19 cellular contexts compared by ENCODE assay signal in the genomic region with DNA sequence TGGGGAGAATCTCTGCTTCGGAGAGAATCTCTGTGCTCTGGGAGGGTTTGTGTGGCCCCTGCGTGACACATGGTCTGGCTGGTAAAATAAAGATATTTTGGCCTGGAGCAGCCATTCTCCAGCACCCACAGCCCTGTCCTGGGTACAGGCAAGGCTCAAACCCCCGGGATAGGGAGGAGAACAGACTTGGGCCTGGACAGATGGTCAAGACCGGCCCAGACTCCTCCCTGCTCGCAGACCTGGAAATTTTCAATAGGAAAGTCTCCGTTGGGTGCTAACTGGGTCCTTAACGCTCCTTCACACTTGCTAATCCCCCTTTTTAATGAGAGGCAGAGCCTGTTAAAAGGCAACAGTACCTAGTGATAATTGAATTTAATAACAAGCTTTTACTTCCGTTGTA. TPM values are rescaled to one million over a fixed set of nuclear protein-coding genes. Genes with fewer than 3 reads are reported as not detected.
DNase-seq lines count a peak whose midpoint lies in the region; ATAC-seq and TF ChIP-seq lines count a peak whose summit lies in the region.
"Had no signal": no experiment of that assay in that cellular context is flagged by ENCODE, and none has a peak within 500 bp of the region (broad histone marks: within the 10 kb centered on the region; RNA-seq: fewer than 3 reads in every experiment).

No MANE protein-coding gene starts in this region.

- H3K27me3 Mint-ChIP-seq in activated naive CD8-positive, alpha-beta T cell, result peaks cover 14% of the 10 kb centered on the region
- peaks cover 21% of the 10 kb centered on the region for H3K27me3 Mint-ChIP-seq in activated naive CD8-positive, alpha-beta T cell treated with anti-CD3 and anti-CD28 coated beads, Interleukin-2, amount 50 U/mL, for 24 hours
- no peaks in the 10 kb centered on the region for H3K27me3 Mint-ChIP-seq in neural crest cell (ENCODE audit: low read depth)

- peaks cover 4% of the 10 kb centered on the region for H3K9me3 Mint-ChIP-seq in activated naive CD8-positive, alpha-beta T cell (ENCODE audit: low read depth)
- H3K9me3 Mint-ChIP-seq in activated naive CD8-positive, alpha-beta T cell treated with anti-CD3 and anti-CD28 coated beads, Interleukin-2, amount 50 U/mL, for 24 hours, result no peaks in the 10 kb centered on the region
- peaks cover 3% of the 10 kb centered on the region for H3K9me3 Mint-ChIP-seq in neural crest cell

- no peak overlapping the region for H3K9ac ChIP-seq in endocrine pancreas (ENCODE audit: control insufficient read depth, insufficient read depth, low read length)
- H3K9ac ChIP-seq: parathyroid adenoma had no signal

- H3K4me3 ChIP-seq in endocrine pancreas (ENCODE audit: control insufficient read depth, insufficient read depth, low read length) (peak overlapping the region; percentile 1), upper lobe of left lung (no peak overlapping the region), body of pancreas (no peak overlapping the region)

- TF ChIP-seq CTCF in neural crest cell (conservative IDR thresholded peaks at IDR 0.05) (no peak), upper lobe of left lung (IDR thresholded peaks at IDR 0.05) (no peak), body of pancreas (IDR thresholded peaks at IDR 0.05) (no peak)

- H3K27ac Mint-ChIP-seq in activated naive CD8-positive, alpha-beta T cell, result no peak overlapping the region
- no peak overlapping the region for H3K27ac Mint-ChIP-seq in activated naive CD8-positive, alpha-beta T cell treated with anti-CD3 and anti-CD28 coated beads, Interleukin-2, amount 50 U/mL, for 24 hours
- no peak overlapping the region for H3K27ac Mint-ChIP-seq in neural crest cell (ENCODE audit: unreplicated experiment)
- H3K27ac Mint-ChIP-seq: activated T-helper 1 cell treated with anti-CD3 and anti-CD28 coated beads, Interleukin-12 subunit alpha, Interleukin-12 subunit beta, Interleukin-2, Interleukin-4 antibody, amounts not matched to agents 30 ng/mL and 10 ng/mL and 1 ng/mL, durations not matched to agents 14 hours and 24 hours and 36 hours had no signal

- H3K9me3 ChIP-seq in endocrine pancreas (ENCODE audit: control insufficient read depth, low read length), result no peaks in the 10 kb centered on the region
- no peaks in the 10 kb centered on the region for H3K9me3 ChIP-seq in upper lobe of left lung
- peaks cover 0 to 6% (median 0%) of the 10 kb centered on the region in 3 donors for H3K9me3 ChIP-seq in body of pancreas

- intact Hi-C loops in body of pancreas (cut with DNase I), result no loop called here

- 84 to 89% methylated on average over 8 of the region's 8 CpGs for WGBS in upper lobe of left lung, 2 donors
- 67 to 68% methylated on average over 8 of the region's 8 CpGs for WGBS in body of pancreas, 2 donors

- H3K36me3 ChIP-seq in endocrine pancreas (ENCODE audit: control insufficient read depth, insufficient read depth, low read length) (no peaks in the 10 kb centered on the region), upper lobe of left lung (no peaks in the 10 kb centered on the region), body of pancreas (replicated peaks in 1 of 2; ENCODE audit: insufficient read depth in 1 of 2, low read depth in 2 of 2) (no peaks in the 10 kb centered on the region)

- H3K27ac ChIP-seq in upper lobe of left lung (peak overlapping the region in 3 of 4 donors; percentile 69 to 91 (median 87)), body of pancreas (no peak overlapping the region)
- H3K27ac ChIP-seq: parathyroid adenoma had no signal

- no peaks in the 10 kb centered on the region for H3K4me1 ChIP-seq in endocrine pancreas (ENCODE audit: control insufficient read depth, insufficient read depth, low read length)
- peaks cover 8 to 36% (median 18%) of the 10 kb centered on the region in 4 donors for H3K4me1 ChIP-seq in upper lobe of left lung
- peaks cover 17% of the 10 kb centered on the region for H3K4me1 ChIP-seq in body of pancreas
- H3K4me1 ChIP-seq: parathyroid adenoma had no signal

- H3K27me3 ChIP-seq in endocrine pancreas (ENCODE audit: control insufficient read depth, insufficient read depth, low read length) (no peaks in the 10 kb centered on the region), upper lobe of left lung (peaks cover 0 to 18% (median 4%) of the 10 kb centered on the region in 4 donors), body of pancreas (peaks cover 0 to 10% of the 10 kb centered on the region in 2 donors)

- ATAC-seq in activated naive CD8-positive, alpha-beta T cell treated with anti-CD3 and anti-CD28 coated beads, Interleukin-2, amount 50 U/mL, for 24 hours, result no peak
- ATAC-seq in upper lobe of left lung (ENCODE audit: low FRiP score in 2 of 2), result no peak
- no peak for ATAC-seq in GM21390 (IDR thresholded peaks at IDR 0.05; ENCODE audit: unreplicated experiment)
- ATAC-seq in GM18511 (IDR thresholded peaks at IDR 0.05; ENCODE audit: unreplicated experiment), result no peak
- ATAC-seq in body of pancreas, result no peak
- ATAC-seq: activated CD4-positive, CD25-positive, alpha-beta regulatory T cell treated with anti-CD3 and anti-CD28 coated beads, Interleukin-2, amount 50 U/mL, for 24 hours; SK-N-SH treated with all-trans-retinoic acid at 6 μM for 48 hours had no signal

- peaks cover 2% of the 10 kb centered on the region for H3K4me1 Mint-ChIP-seq in activated naive CD8-positive, alpha-beta T cell (ENCODE audit: low read depth)
- no peaks in the 10 kb centered on the region for H3K4me1 Mint-ChIP-seq in activated naive CD8-positive, alpha-beta T cell treated with anti-CD3 and anti-CD28 coated beads, Interleukin-2, amount 50 U/mL, for 24 hours
- peaks cover 10% of the 10 kb centered on the region for H3K4me1 Mint-ChIP-seq in neural crest cell
- H3K4me1 Mint-ChIP-seq: central memory CD8-positive, alpha-beta T cell had no signal

- TF ChIP-seq POLR2A in upper lobe of left lung (IDR thresholded peaks at IDR 0.05) (no peak), body of pancreas (IDR thresholded peaks at IDR 0.05) (no peak)

- DNase-seq in activated naive CD8-positive, alpha-beta T cell treated with anti-CD3 and anti-CD28 coated beads, Interleukin-2, amount 50 U/mL, for 24 hours, result no peak
- DNase-seq in neural crest cell (ENCODE audit: low read depth, low spot score) (no peak), upper lobe of left lung (no peak), body of pancreas (no peak)
- DNase-seq: GDM1; NCI-H748 treated with DMSO at 0.1 percent for 48 hours; stimulated activated CD4-positive, alpha-beta T cell treated with anti-CD3 and anti-CD28 coated beads, Interleukin-4, amount 100 ng/mL, for 24 hours; T-helper 9 cell had no signal

- H3K4me3 Mint-ChIP-seq in activated naive CD8-positive, alpha-beta T cell, result peak overlapping the region; percentile 38
- H3K4me3 Mint-ChIP-seq in activated naive CD8-positive, alpha-beta T cell treated with anti-CD3 and anti-CD28 coated beads, Interleukin-2, amount 50 U/mL, for 24 hours, result no peak overlapping the region
- H3K4me3 Mint-ChIP-seq in neural crest cell, result peak overlapping the region; percentile 78
- H3K4me3 Mint-ChIP-seq: activated T-helper 1 cell treated with anti-CD3 and anti-CD28 coated beads, Interleukin-12 subunit alpha, Interleukin-12 subunit beta, Interleukin-2, Interleukin-4 antibody, amounts not matched to agents 30 ng/mL and 10 ng/mL and 1 ng/mL, durations not matched to agents 14 hours and 24 hours and 36 hours; central memory CD8-positive, alpha-beta T cell had no signal

- no peaks in the 10 kb centered on the region for H3K36me3 Mint-ChIP-seq in activated naive CD8-positive, alpha-beta T cell
- no peaks in the 10 kb centered on the region for H3K36me3 Mint-ChIP-seq in activated naive CD8-positive, alpha-beta T cell treated with anti-CD3 and anti-CD28 coated beads, Interleukin-2, amount 50 U/mL, for 24 hours (ENCODE audit: low read depth)
- peaks cover 9% of the 10 kb centered on the region for H3K36me3 Mint-ChIP-seq in neural crest cell (ENCODE audit: low read depth)

- TF ChIP-seq EP300 in upper lobe of left lung (IDR thresholded peaks at IDR 0.05), result no peak

RNA-seq across cellular contexts. Expression of gene PALM, which starts 2.5 kb away (rescaled TPM):
- total RNA-seq in neural crest cell, result 45.1 and 52.1 TPM in 2 replicates
- 10 to 100 TPM; 12.5 to 65.6 (median 37.4) TPM for total RNA-seq in upper lobe of left lung
- total RNA-seq in body of pancreas, result 10 to 100 TPM; 14.8 to 32.6 TPM

RNA-seq across cellular contexts. Expression of gene PRSS57, which starts 16.0 kb away (rescaled TPM):
- not detected in 2 replicates for total RNA-seq in neural crest cell
- under 1 TPM in 2 of 6 donors, not detected in 4; 0.37 to 0.46 TPM for total RNA-seq in upper lobe of left lung
- total RNA-seq in body of pancreas, result not detected
- total RNA-seq: A172; activated T-helper 1 cell treated with anti-CD3 and anti-CD28 coated beads, Interleukin-12 subunit alpha, Interleukin-12 subunit beta, Interleukin-2, Interleukin-4 antibody, amounts not matched to agents 30 ng/mL and 10 ng/mL and 1 ng/mL, durations not matched to agents 14 hours and 24 hours and 36 hours; subcutaneous adipose tissue had no signal

RNA-seq across cellular contexts. Expression of gene FSTL3, which starts 35.0 kb away (rescaled TPM):
- 7.7 and 8.9 TPM in 2 replicates for total RNA-seq in neural crest cell
- total RNA-seq in upper lobe of left lung, result 100 to 1,000 TPM; 109 to 335 (median 197) TPM
- 100 to 1,000 TPM in 1 of 2 donors, 10 to 100 TPM in 1; 72.4 to 236 TPM for total RNA-seq in body of pancreas

RNA-seq across cellular contexts. Expression of gene MISP, which starts 39.7 kb away (rescaled TPM):
- total RNA-seq in neural crest cell, result 0.14 TPM in 1 of 2 replicates, not detected in the other
- 10 to 100 TPM; 22.5 to 51.5 (median 37.5) TPM for total RNA-seq in upper lobe of left lung
- 1 to 10 TPM in 1 of 2 donors, under 1 TPM in 1; 0.99 to 3.4 TPM for total RNA-seq in body of pancreas
- total RNA-seq: activated T-helper 1 cell treated with anti-CD3 and anti-CD28 coated beads, Interleukin-12 subunit alpha, Interleukin-12 subunit beta, Interleukin-2, Interleukin-4 antibody, amounts not matched to agents 30 ng/mL and 10 ng/mL and 1 ng/mL, durations not matched to agents 14 hours and 24 hours and 36 hours; subcutaneous adipose tissue had no signal

RNA-seq across cellular contexts. Expression of gene RNF126, which starts 48.2 kb away (rescaled TPM):
- total RNA-seq in neural crest cell, result 50.6 and 55.9 TPM in 2 replicates
- total RNA-seq in upper lobe of left lung, result 100 to 1,000 TPM in 1 of 6 donors, 10 to 100 TPM in 5; 36.7 to 106 (median 66.3) TPM
- 10 to 100 TPM; 23.3 to 45.8 TPM for total RNA-seq in body of pancreas

Comparison
In these comparisons a context has a peak if more than half of its experiments do, and no peak if none do; other contexts are left out.
1. H3K27ac ChIP-seq: peak in upper lobe of left lung (3 of 4); none in body of pancreas (0 of 4).